8 cellular contexts compared by ENCODE assay signal in the genomic region with DNA sequence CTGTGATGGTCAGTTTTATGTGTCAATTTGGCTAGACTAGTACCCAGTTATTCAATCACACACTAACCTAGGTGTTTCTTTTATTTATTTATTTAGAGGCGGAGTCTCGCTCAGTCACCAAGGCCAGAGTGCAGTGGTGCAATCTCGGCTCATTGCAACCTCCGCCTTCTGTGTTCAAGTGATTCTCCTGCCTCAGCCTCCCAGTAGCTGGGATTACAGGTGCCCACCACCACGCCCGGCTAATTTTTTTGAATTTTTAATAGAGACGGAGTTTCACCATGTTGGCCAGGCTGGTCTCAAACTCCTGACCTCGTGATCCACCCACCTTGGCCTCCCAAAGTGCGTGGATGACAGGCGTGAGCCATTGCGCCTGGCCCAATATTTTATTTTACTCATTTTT. TPM values are rescaled to one million over a fixed set of nuclear protein-coding genes. Genes with fewer than 3 reads are reported as not detected.
DNase-seq lines count a peak whose midpoint lies in the region; ATAC-seq and TF ChIP-seq lines count a peak whose summit lies in the region.
"Not testable (repeated sequence)": the region's sequence is repeated elsewhere in the genome, so short reads cannot be mapped to it uniquely, and the experiment has no call there.

No MANE protein-coding gene starts in this region.

- peak overlapping the region; percentile 31 for H3K18ac ChIP-seq in IMR-90 (ENCODE audit: low read depth, low read length)

- intact Hi-C loops in IMR-90 (cut with micrococcal nuclease); left ventricle myocardium inferior (cut with micrococcal nuclease); lower lobe of right lung (cut with DNase I); psoas muscle (cut with DNase I); thyroid gland (cut with DNase I): not testable (repeated sequence)

- H4K20me1 ChIP-seq in BLaER1 treated with 17β-estradiol and CSF1 and Interleukin-3, amounts not matched to agents 10 nM and 100 nM; IMR-90 (ENCODE audit: insufficient read depth, low read length); SK-N-SH (ENCODE audit: insufficient read depth): not testable (repeated sequence)

- peak overlapping the region; percentile 81; the same call in 1 of the 3 replicates for H2BK15ac ChIP-seq in IMR-90 (ENCODE audit: low read depth, low read length)

- CTCF ChIA-PET in IMR-90 (lab: Yijun Ruan, JAX); SK-N-SH (lab: Yijun Ruan, JAX): not testable (repeated sequence)

- TF ChIP-seq CTCF in IMR-90 (conservative IDR thresholded peaks at IDR 0.05; ENCODE audit: low read depth, low read length); SK-N-SH (IDR thresholded peaks at IDR 0.05); coronary artery (IDR thresholded peaks at IDR 0.05); left ventricle myocardium inferior (IDR thresholded peaks at IDR 0.05; ENCODE audit: borderline replicate concordance); lower lobe of right lung (IDR thresholded peaks at IDR 0.05); psoas muscle (IDR thresholded peaks at IDR 0.05); thyroid gland (IDR thresholded peaks at IDR 0.05): not testable (repeated sequence)

- ATAC-seq in IMR-90 (ENCODE audit: low read depth); lower lobe of right lung; psoas muscle: not testable (repeated sequence)

- H2AFZ ChIP-seq in IMR-90 (replicated peaks; ENCODE audit: low read length, poor library complexity) = not testable (repeated sequence)
- peak overlapping the region; percentile 87; the same call in 1 of the 2 replicates for H2AFZ ChIP-seq in SK-N-SH (ENCODE audit: low read depth)

- in situ Hi-C loops in IMR-90 (cut with MboI; ENCODE audit: low sequenced_read_pairs) = not testable (repeated sequence)

- H3K4ac ChIP-seq in IMR-90 (ENCODE audit: low read depth, low read length) = peak overlapping the region; percentile 97

- H3K27ac ChIP-seq in BLaER1 treated with 17β-estradiol and CSF1 and Interleukin-3, amounts not matched to agents 10 nM and 100 nM = peak overlapping the region; percentile 60 to 91 (median 82); a peak in 20 of 22 replicates
- H3K27ac ChIP-seq in IMR-90 (ENCODE audit: insufficient read depth, low read length) (peak overlapping the region; percentile 98), SK-N-SH (ENCODE audit: low read depth in 2 of 2, low read length in 1 of 2) (peak overlapping the region; percentile 80 to 90; a peak in 3 of 4 replicates), coronary artery (peak overlapping the region; percentile 86 to 91), left ventricle myocardium inferior (replicated peaks) (peak overlapping the region; percentile 93), lower lobe of right lung (peak overlapping the region; percentile 82), psoas muscle (peak overlapping the region; percentile 84), thyroid gland (peak overlapping the region; percentile 84 to 91 (median 88))

- H3K9me3 ChIP-seq in BLaER1 treated with 17β-estradiol and CSF1 and Interleukin-3, amounts not matched to agents 10 nM and 100 nM (replicated peaks in 1 of 11); IMR-90 (ENCODE audit: control insufficient read depth, insufficient read depth, low read length); SK-N-SH; left ventricle myocardium inferior (replicated peaks); lower lobe of right lung; psoas muscle; thyroid gland: not testable (repeated sequence)

- H4K91ac ChIP-seq in IMR-90 (ENCODE audit: insufficient read depth, low read depth, low read length) = peak overlapping the region; percentile 99

- peak overlapping the region; percentile 98 for H2BK120ac ChIP-seq in IMR-90 (ENCODE audit: low read depth, low read length)

- peak overlapping the region in 9 of 11 experiments; percentile 64 to 80 (median 72); a peak in 15 of 22 replicates for H3K9ac ChIP-seq in BLaER1 treated with 17β-estradiol and CSF1 and Interleukin-3, amounts not matched to agents 10 nM and 100 nM
- H3K9ac ChIP-seq in IMR-90 (ENCODE audit: low read depth, low read length) (peak overlapping the region; percentile 18; the same call in 1 of the 2 replicates), SK-N-SH (peak overlapping the region; percentile 69; the same call in 1 of the 2 replicates)

- H3K9me1 ChIP-seq in IMR-90 (ENCODE audit: insufficient read depth, low read length) = not testable (repeated sequence)

- dilution Hi-C loops in IMR-90 (cut with HindIII; ENCODE audit: low sequenced_read_pairs, unreplicated experiment) = not testable (repeated sequence)

- not testable (repeated sequence) for H3K36me3 ChIP-seq in BLaER1 treated with 17β-estradiol and CSF1 and Interleukin-3, amounts not matched to agents 10 nM and 100 nM; IMR-90 (ENCODE audit: control insufficient read depth, insufficient read depth, low read length); SK-N-SH (replicated peaks in 1 of 2; ENCODE audit: control insufficient read depth in 1 of 2, insufficient read depth in 2 of 2, low read length in 1 of 2); left ventricle myocardium inferior; lower lobe of right lung; psoas muscle (ENCODE audit: insufficient read depth in 1 of 2, low read depth in 1 of 2); thyroid gland

- H4K5ac ChIP-seq in IMR-90 (ENCODE audit: low read depth, low read length) = peak overlapping the region; percentile 90

- H3K27me3 ChIP-seq in BLaER1 treated with 17β-estradiol and CSF1 and Interleukin-3, amounts not matched to agents 10 nM and 100 nM; IMR-90 (ENCODE audit: control insufficient read depth, insufficient read depth, low read length); SK-N-SH (ENCODE audit: insufficient read depth); left ventricle myocardium inferior (ENCODE audit: low read depth); lower lobe of right lung (ENCODE audit: low read depth); psoas muscle (ENCODE audit: insufficient read depth in 3 of 3, low read length in 2 of 3); thyroid gland: not testable (repeated sequence)

- peaks cover 9 to 42% (median 33%) of the 10 kb centered on the region in 10 experiments; a peak in 19 of 20 replicates for H3K4me1 ChIP-seq in BLaER1 treated with 17β-estradiol and CSF1 and Interleukin-3, amounts not matched to agents 10 nM and 100 nM
- peaks cover 11% of the 10 kb centered on the region for H3K4me1 ChIP-seq in IMR-90 (ENCODE audit: control insufficient read depth, insufficient read depth, low read length)
- H3K4me1 ChIP-seq in SK-N-SH (ENCODE audit: control insufficient read depth in 1 of 2, insufficient read depth in 2 of 2, low read depth in 1 of 2, low read length in 1 of 2) = peaks cover 9 to 18% of the 10 kb centered on the region in 2 experiments; a peak in 3 of 4 replicates
- H3K4me1 ChIP-seq in left ventricle myocardium inferior = peaks cover 27% of the 10 kb centered on the region
- H3K4me1 ChIP-seq in lower lobe of right lung = peaks cover 22% of the 10 kb centered on the region
- peaks cover 28% of the 10 kb centered on the region for H3K4me1 ChIP-seq in psoas muscle
- peaks cover 30 to 38% of the 10 kb centered on the region in 2 donors for H3K4me1 ChIP-seq in thyroid gland

- not testable (repeated sequence) for H3K79me1 ChIP-seq in IMR-90 (ENCODE audit: low read depth in 1 of 2, low read length in 2 of 2)

- not testable (repeated sequence) for H3K9me2 ChIP-seq in SK-N-SH

- DNase-seq in IMR-90; SK-N-SH; coronary artery (ENCODE audit: low spot score); left ventricle myocardium inferior; lower lobe of right lung; psoas muscle; thyroid gland: not testable (repeated sequence)

- H3K4me2 ChIP-seq in BLaER1 treated with 17β-estradiol and CSF1 and Interleukin-3, amounts not matched to agents 10 nM and 100 nM = peak overlapping the region in 10 of 11 experiments; percentile 39 to 92 (median 85); a peak in 18 of 22 replicates
- not testable (repeated sequence) for H3K4me2 ChIP-seq in IMR-90 (ENCODE audit: low read depth, low read length)
- H3K4me2 ChIP-seq in SK-N-SH = 0 out of 2 replicates have a peak overlapping the region, but pooled peaks have one; percentile 56

- not testable (repeated sequence) for TF ChIP-seq POLR2A in IMR-90 (IDR thresholded peaks at IDR 0.05; ENCODE audit: low read depth, low read length); thyroid gland (IDR thresholded peaks at IDR 0.05)

- H2AK5ac ChIP-seq in IMR-90 (ENCODE audit: low read depth, low read length) = peak overlapping the region; percentile 93

- peak overlapping the region; percentile 100 for H2BK20ac ChIP-seq in IMR-90 (ENCODE audit: low read depth, low read length)

- peak overlapping the region in 2 of 10 experiments; percentile 27 to 59; a peak in 1 of 20 replicates for H3K4me3 ChIP-seq in BLaER1 treated with 17β-estradiol and CSF1 and Interleukin-3, amounts not matched to agents 10 nM and 100 nM
- not testable (repeated sequence) for H3K4me3 ChIP-seq in IMR-90 (ENCODE audit: insufficient read depth, low read depth, low read length); SK-N-SH (ENCODE audit: low read depth in 2 of 2, low read length in 1 of 2); coronary artery; left ventricle myocardium inferior; lower lobe of right lung; psoas muscle; thyroid gland (replicated peaks in 1 of 3)

- TF ChIP-seq EP300 in SK-N-SH (IDR thresholded peaks at IDR 0.05; ENCODE audit: borderline replicate concordance in 1 of 2, low read depth in 1 of 2, low read length in 1 of 2) = not testable (repeated sequence)

- not testable (repeated sequence) for TF ChIP-seq RAD21 in IMR-90 (IDR thresholded peaks at IDR 0.05; ENCODE audit: low read length); SK-N-SH (IDR thresholded peaks at IDR 0.05; ENCODE audit: low read length)

- H3K23ac ChIP-seq in IMR-90 (ENCODE audit: low read depth, low read length) = peak overlapping the region; percentile 97

- H4K8ac ChIP-seq in IMR-90 (ENCODE audit: low read depth in 2 of 2, low read length in 2 of 2) = peak overlapping the region; percentile 88 to 99; a peak in 3 of 4 replicates

- H2BK5ac ChIP-seq in IMR-90 (ENCODE audit: low read depth, low read length, poor library complexity, severe bottlenecking) = peak overlapping the region; percentile 99

- WGBS in IMR-90 (ENCODE audit: extremely low coverage in 2 of 2, insufficient read length in 1 of 2), 2 experiments = 93% methylated on average over 7 of the region's 11 CpGs; no CpG with 5 or more reads in 1 of the 2 experiments
- 91% methylated on average over 11 of the region's 11 CpGs for WGBS in SK-N-SH (ENCODE audit: low lambda C conversion rate)
- 96 to 98% (median 97%) methylated on average over 11 of the region's 11 CpGs for WGBS in psoas muscle, 3 donors
- 94 to 96% methylated on average over 11 of the region's 11 CpGs for WGBS in thyroid gland, 2 donors

- H2AK9ac ChIP-seq in IMR-90 (replicated peaks; ENCODE audit: low read depth, low read length, poor library complexity) = peak overlapping the region; percentile 98

- peak overlapping the region; percentile 99 for H3K56ac ChIP-seq in IMR-90 (ENCODE audit: extremely low read depth, insufficient read depth, low read length)

- H3K79me2 ChIP-seq in SK-N-SH (ENCODE audit: insufficient read depth) = not testable (repeated sequence)

- peaks cover 15% of the 10 kb centered on the region for H3F3A ChIP-seq in SK-N-SH (replicated peaks; ENCODE audit: insufficient read depth)

- H3K14ac ChIP-seq in IMR-90 (replicated peaks; ENCODE audit: low read depth, low read length) = peak overlapping the region; percentile 96

- POLR2A ChIA-PET in IMR-90 (lab: Charles Lee; ENCODE audit: unreplicated experiment); SK-N-SH (lab: Yijun Ruan, JAX): not testable (repeated sequence)

- not testable (repeated sequence) for BruUV-seq in IMR-90 (replicated peaks; lab: Mats Ljungman, UMichigan)

RNA-seq across cellular contexts. Expression of a gene that starts 13.4 kb away (rescaled TPM):
- total RNA-seq in IMR-90 (2012; rRNA removed) (301 and 349 TPM in 2 replicates), left ventricle myocardium inferior (32.1 TPM), lower lobe of right lung (437 TPM), psoas muscle (10 to 100 TPM; 16.8 to 51.9 (median 21.2) TPM), thyroid gland (100 to 1,000 TPM; 468 to 962 (median 800) TPM)
- polyA plus RNA-seq in IMR-90 (2012; rRNA removed) (280 and 325 TPM in 2 replicates), SK-N-SH (2012; rRNA removed) (119 and 144 TPM in 2 replicates), psoas muscle (10 to 100 TPM; 10.5 to 25.6 (median 23.7) TPM)
- 199 and 222 TPM in 2 replicates for polyA plus RNA-seq in IMR-90 (2012; cell fraction: cytosol; rRNA removed)
- polyA plus RNA-seq in IMR-90 (2012; cell fraction: nucleus; rRNA removed; ENCODE audit: low replicate concordance) = 167 and 314 TPM in 2 replicates
- 70.5 and 99.2 TPM in 2 replicates for polyA plus RNA-seq in SK-N-SH (2012; cell fraction: cytosol; rRNA removed)
- polyA plus RNA-seq in SK-N-SH (2012; cell fraction: nucleus; rRNA removed) = 178 and 225 TPM in 2 replicates

Comparison
In these comparisons a context has a peak if more than half of its experiments do, and no peak if none do; other contexts are left out.
1. H3K9ac ChIP-seq: peak in every context shown above with its lines; median percentile 72 in BLaER1 treated with 17β-estradiol and CSF1 and Interleukin-3, amounts not matched to agents 10 nM and 100 nM; 69 in SK-N-SH; 18 in IMR-90.